ENCODE assay signal across 21 cellular contexts in genomic region chr11:44529895-44530412, GRCh38. TPM values are rescaled to one million over a fixed set of nuclear protein-coding genes. Genes with fewer than 3 reads are reported as not detected.
DNase-seq lines count a peak whose midpoint lies in the region; ATAC-seq and TF ChIP-seq lines count a peak whose summit lies in the region.
"Had no signal": no experiment of that assay in that cellular context is flagged by ENCODE, and none has a peak within 500 bp of the region (broad histone marks: within the 10 kb centered on the region; RNA-seq: fewer than 3 reads in every experiment).

No MANE protein-coding gene starts in this region.

- peak overlapping the region; percentile 96 for H3K27ac Mint-ChIP-seq in activated CD8-positive, alpha-beta memory T cell treated with anti-CD3 and anti-CD28 coated beads, Interleukin-2, amount 10 ng/mL, durations not matched to agents 7 days and 5 days
- H3K27ac Mint-ChIP-seq in activated T-helper 2 cell treated with anti-CD3 and anti-CD28 coated beads, Interferon-gamma antibody, Interleukin-2, Interleukin-4, amounts not matched to agents 10 μg/mL and 5 μg/mL and 100 μg/mL, durations not matched to agents 14 hours and 24 hours and 36 hours = peak overlapping the region; percentile 97
- H3K27ac Mint-ChIP-seq: CD8-positive, alpha-beta T cell had no signal

- no peak for ATAC-seq in activated CD8-positive, alpha-beta memory T cell treated with anti-CD3 and anti-CD28 coated beads, Interleukin-2, amount 10 ng/mL, durations not matched to agents 7 days and 5 days
- no peak for ATAC-seq in left ventricle myocardium superior
- ATAC-seq: CD8-positive, alpha-beta T cell; HCT116 had no signal

- no peaks in the 10 kb centered on the region for H3K79me2 ChIP-seq in osteoblast (ENCODE audit: insufficient read depth, low read length)

- TF ChIP-seq CTCF in osteoblast (IDR thresholded peaks at IDR 0.05; ENCODE audit: extremely low read depth, low read depth, low read length) = no peak

- H3K36me3 ChIP-seq in osteoblast (ENCODE audit: insufficient read depth, low read length) = no peaks in the 10 kb centered on the region
- H3K36me3 ChIP-seq: pancreas, uterus had no signal

- peaks cover 2% of the 10 kb centered on the region for H3K36me3 Mint-ChIP-seq in activated CD8-positive, alpha-beta memory T cell treated with anti-CD3 and anti-CD28 coated beads, Interleukin-2, amount 10 ng/mL, durations not matched to agents 7 days and 5 days
- peaks cover 3% of the 10 kb centered on the region for H3K36me3 Mint-ChIP-seq in activated T-helper 2 cell treated with anti-CD3 and anti-CD28 coated beads, Interferon-gamma antibody, Interleukin-2, Interleukin-4, amounts not matched to agents 10 μg/mL and 5 μg/mL and 100 μg/mL, durations not matched to agents 14 hours and 24 hours and 36 hours (ENCODE audit: low read depth)
- H3K36me3 Mint-ChIP-seq: CD8-positive, alpha-beta T cell had no signal

- CTCF ChIA-PET in activated CD8-positive, alpha-beta memory T cell treated with anti-CD3 and anti-CD28 coated beads, Interleukin-2, amount 10 ng/mL, durations not matched to agents 7 days and 5 days (lab: Charles Lee) = interaction anchor here (0.9 to 1.1 kb wide), 2 partner anchors 9 to 87 kb away, joined by 3 read pairs; no protein-coding TSS in a partner anchor

- DNase-seq in activated CD8-positive, alpha-beta memory T cell treated with anti-CD3 and anti-CD28 coated beads, Interleukin-2, amount 10 ng/mL, durations not matched to agents 7 days and 5 days = no peak
- no peak for DNase-seq in activated CD8-positive, alpha-beta memory T cell treated with anti-CD3 and anti-CD28 coated beads for 24 hours
- DNase-seq in KBM-7 (peak; percentile 19), osteoblast (ENCODE audit: insufficient read length, low spot score, missing footprints) (no peak), NCI-H187 (lab: John Stamatoyannopoulos, UW) (no peak), left ventricle myocardium superior (no peak)
- no peak for DNase-seq in activated T-helper 2 cell treated with anti-CD3 and anti-CD28 coated beads, Interferon-gamma antibody, Interleukin-2, Interleukin-4, amounts not matched to agents 10 μg/mL and 5 μg/mL and 100 μg/mL, durations not matched to agents 14 hours and 24 hours and 36 hours (ENCODE audit: low spot score)
- DNase-seq in stimulated activated CD4-positive, alpha-beta T cell treated with anti-CD3 and anti-CD28 coated beads, Interleukin-2, amount 100 ng/mL, for 24 hours = no peak
- DNase-seq: CD8-positive, alpha-beta T cell; DMS79; dorsolateral prefrontal cortex; foreskin fibroblast; mammary epithelial cell; NCI-H146; NCI-H2171 treated with DMSO at 0.1 percent for 48 hours; NCI-H69; pancreas; Right ventricle myocardium superior; uterus had no signal

- H3K27me3 Mint-ChIP-seq in activated CD8-positive, alpha-beta memory T cell treated with anti-CD3 and anti-CD28 coated beads, Interleukin-2, amount 10 ng/mL, durations not matched to agents 7 days and 5 days = peaks cover 5% of the 10 kb centered on the region
- no peaks in the 10 kb centered on the region for H3K27me3 Mint-ChIP-seq in activated T-helper 2 cell treated with anti-CD3 and anti-CD28 coated beads, Interferon-gamma antibody, Interleukin-2, Interleukin-4, amounts not matched to agents 10 μg/mL and 5 μg/mL and 100 μg/mL, durations not matched to agents 14 hours and 24 hours and 36 hours (ENCODE audit: low read depth)

- H3K9me3 Mint-ChIP-seq in activated CD8-positive, alpha-beta memory T cell treated with anti-CD3 and anti-CD28 coated beads, Interleukin-2, amount 10 ng/mL, durations not matched to agents 7 days and 5 days (ENCODE audit: low read depth) = no peaks in the 10 kb centered on the region
- H3K9me3 Mint-ChIP-seq in activated T-helper 2 cell treated with anti-CD3 and anti-CD28 coated beads, Interferon-gamma antibody, Interleukin-2, Interleukin-4, amounts not matched to agents 10 μg/mL and 5 μg/mL and 100 μg/mL, durations not matched to agents 14 hours and 24 hours and 36 hours = no peaks in the 10 kb centered on the region
- H3K9me3 Mint-ChIP-seq: CD8-positive, alpha-beta T cell had no signal

- peaks cover 6% of the 10 kb centered on the region for H3K27me3 ChIP-seq in osteoblast (ENCODE audit: insufficient read depth, low read length)
- H3K27me3 ChIP-seq: pancreas, uterus had no signal

- H3K27ac ChIP-seq in osteoblast (ENCODE audit: low read depth, low read length) = no peak overlapping the region
- H3K27ac ChIP-seq: dorsolateral prefrontal cortex, epithelial cell of prostate, pancreas, uterus had no signal

- H3K4me2 ChIP-seq in osteoblast (ENCODE audit: insufficient read depth, low read length) = peak overlapping the region; percentile 32

- no peaks in the 10 kb centered on the region for H4K20me1 ChIP-seq in osteoblast (ENCODE audit: insufficient read depth, low read length)

- H3K4me3 Mint-ChIP-seq in activated CD8-positive, alpha-beta memory T cell treated with anti-CD3 and anti-CD28 coated beads, Interleukin-2, amount 10 ng/mL, durations not matched to agents 7 days and 5 days = peak overlapping the region; percentile 8
- H3K4me3 Mint-ChIP-seq in activated T-helper 2 cell treated with anti-CD3 and anti-CD28 coated beads, Interferon-gamma antibody, Interleukin-2, Interleukin-4, amounts not matched to agents 10 μg/mL and 5 μg/mL and 100 μg/mL, durations not matched to agents 14 hours and 24 hours and 36 hours (ENCODE audit: low read depth) = peak overlapping the region; percentile 63
- H3K4me3 Mint-ChIP-seq: CD8-positive, alpha-beta T cell had no signal

- intact Hi-C loops in activated T-helper 2 cell treated with anti-CD3 and anti-CD28 coated beads, Interferon-gamma antibody, Interleukin-2, Interleukin-4, amounts not matched to agents 10 μg/mL and 5 μg/mL and 100 μg/mL, durations not matched to agents 14 hours and 24 hours and 36 hours (cut with micrococcal nuclease) = loop anchor here (1.0 to 10.0 kb wide), 3 partner anchors 35 to 335 kb away; partner anchors contain the start of gene CD82
- intact Hi-C loops in left ventricle myocardium superior (cut with micrococcal nuclease) = loop anchor here (10.0 kb wide), 1 partner anchor 435 kb away; the partner anchor contains the start of gene EXT2

- H3K4me1 ChIP-seq in osteoblast (ENCODE audit: insufficient read depth, low read length) = peaks cover 12% of the 10 kb centered on the region
- H3K4me1 ChIP-seq: pancreas, uterus had no signal

- H3K4me3 ChIP-seq in osteoblast (ENCODE audit: insufficient read depth, low read length) = no peak overlapping the region
- H3K4me3 ChIP-seq: dorsolateral prefrontal cortex, pancreas, uterus had no signal

- in situ Hi-C loops in KBM-7 (cut with MboI; ENCODE audit: low pct_unique_long_range_greater_than_20kb, low sequenced_read_pairs) = loop anchor here (25.0 kb wide), 2 partner anchors 243 to 393 kb away; no protein-coding TSS in a partner anchor

- H2AFZ ChIP-seq in osteoblast (ENCODE audit: low read length) = no peak overlapping the region

- H3K9me3 ChIP-seq in osteoblast (ENCODE audit: low read depth, low read length) = no peaks in the 10 kb centered on the region
- H3K9me3 ChIP-seq: pancreas, uterus had no signal

- H3K4me1 Mint-ChIP-seq in activated CD8-positive, alpha-beta memory T cell treated with anti-CD3 and anti-CD28 coated beads, Interleukin-2, amount 10 ng/mL, durations not matched to agents 7 days and 5 days = peaks cover 40% of the 10 kb centered on the region
- peaks cover 37% of the 10 kb centered on the region for H3K4me1 Mint-ChIP-seq in activated T-helper 2 cell treated with anti-CD3 and anti-CD28 coated beads, Interferon-gamma antibody, Interleukin-2, Interleukin-4, amounts not matched to agents 10 μg/mL and 5 μg/mL and 100 μg/mL, durations not matched to agents 14 hours and 24 hours and 36 hours (ENCODE audit: low read depth)

RNA-seq across cellular contexts. Expression of gene CD82, which starts 35.5 kb away (rescaled TPM):
- total RNA-seq in activated CD8-positive, alpha-beta memory T cell treated with anti-CD3 and anti-CD28 coated beads, Interleukin-2, amount 10 ng/mL, durations not matched to agents 7 days and 5 days = 100 to 1,000 TPM in 1 of 2 experiments, 10 to 100 TPM in 1; 90.2 to 285 TPM
- total RNA-seq in activated T-helper 2 cell treated with anti-CD3 and anti-CD28 coated beads, Interferon-gamma antibody, Interleukin-2, Interleukin-4, amounts not matched to agents 10 μg/mL and 5 μg/mL and 100 μg/mL, durations not matched to agents 14 hours and 24 hours and 36 hours = 397 and 425 TPM in 2 replicates
- 14.7 and 23.2 TPM in 2 replicates for total RNA-seq in osteoblast
- total RNA-seq in left ventricle myocardium superior = 58.0 TPM
